8 cellular contexts compared by ENCODE assay signal in genomic region chr7:23594879-23595604, GRCh38. TPM values are rescaled to one million over a fixed set of nuclear protein-coding genes. Genes with fewer than 3 reads are reported as not detected.
DNase-seq lines count a peak whose midpoint lies in the region; ATAC-seq and TF ChIP-seq lines count a peak whose summit lies in the region.

No MANE protein-coding gene starts in this region.

- DNase-seq in A172 (ENCODE audit: low spot score): peak; percentile 19
- DNase-seq in activated CD8-positive, alpha-beta T cell treated with anti-CD3 and anti-CD28 coated beads for 36 hours: peak; percentile 73
- DNase-seq in stimulated activated CD8-positive, alpha-beta memory T cell treated with anti-CD3 and anti-CD28 coated beads, Interleukin-4, amount 100 ng/mL, for 24 hours (ENCODE audit: low read depth): peak; percentile 7
- DNase-seq in transverse colon: no peak
- DNase-seq in brain microvascular endothelial cell: no peak
- DNase-seq in effector memory CD4-positive, alpha-beta T cell: no peak

- TF ChIP-seq POLR2A in transverse colon (IDR thresholded peaks at IDR 0.05): no peak

- H3K27me3 ChIP-seq in transverse colon (no peaks in the 10 kb centered on the region), brain microvascular endothelial cell (replicated peaks) (no peaks in the 10 kb centered on the region)
- H3K27me3 ChIP-seq in effector memory CD4-positive, alpha-beta T cell (replicated peaks; ENCODE audit: control insufficient read depth, insufficient read depth, low read length, poor library complexity, severe bottlenecking): no peaks in the 10 kb centered on the region

- ATAC-seq in GM19043 (IDR thresholded peaks at IDR 0.05; ENCODE audit: low read depth, unreplicated experiment) (peak; percentile 47), HG03159 (IDR thresholded peaks at IDR 0.05; ENCODE audit: unreplicated experiment) (peak; percentile 62)
- peak; percentile 75 for ATAC-seq in activated CD8-positive, alpha-beta T cell treated with anti-CD3 and anti-CD28 coated beads for 36 hours

- H3K36me3 Mint-ChIP-seq in activated CD8-positive, alpha-beta T cell treated with anti-CD3 and anti-CD28 coated beads for 36 hours (ENCODE audit: low read depth): peaks cover 3% of the 10 kb centered on the region

- H3K27ac Mint-ChIP-seq in activated CD8-positive, alpha-beta T cell treated with anti-CD3 and anti-CD28 coated beads for 36 hours: peak overlapping the region; percentile 61

- in situ Hi-C loops in transverse colon (cut with MboI; ENCODE audit: low pct_ligation_motif_present in 1 of 4, low pct_unique_long_range_greater_than_20kb in 1 of 4, low sequenced_read_pairs in 3 of 4): loop anchor here in 2 of 4 donors (10.0 kb wide), 1 partner anchor 90 kb away; the partner anchor contains the start of gene FAM221A (in 2 of the 2)
- in situ Hi-C loops in brain microvascular endothelial cell (cut with HindIII; ENCODE audit: low pct_ligation_motif_present, low sequenced_read_pairs): no loop called here

- H3K9me3 ChIP-seq in transverse colon: no peaks in the 10 kb centered on the region
- H3K9me3 ChIP-seq in effector memory CD4-positive, alpha-beta T cell (ENCODE audit: control insufficient read depth, low read length): no peaks in the 10 kb centered on the region

- no peak overlapping the region for H3K4me3 Mint-ChIP-seq in activated CD8-positive, alpha-beta T cell treated with anti-CD3 and anti-CD28 coated beads for 36 hours

- no peak for TF ChIP-seq CTCF in activated CD8-positive, alpha-beta T cell treated with anti-CD3 and anti-CD28 coated beads for 36 hours (IDR thresholded peaks at IDR 0.05)
- no peak for TF ChIP-seq CTCF in transverse colon (IDR thresholded peaks at IDR 0.05)
- no peak for TF ChIP-seq CTCF in brain microvascular endothelial cell (IDR thresholded peaks at IDR 0.05; ENCODE audit: low read depth, low read length, missing control alignments)

- peaks cover 6% of the 10 kb centered on the region for H3K9me3 Mint-ChIP-seq in activated CD8-positive, alpha-beta T cell treated with anti-CD3 and anti-CD28 coated beads for 36 hours

- intact Hi-C loops in activated CD8-positive, alpha-beta T cell treated with anti-CD3 and anti-CD28 coated beads for 36 hours (cut with micrococcal nuclease): loop anchor here (5.0 kb wide), 1 partner anchor 63 kb away; the partner anchor contains the start of gene TRA2A
- intact Hi-C loops in transverse colon (cut with DNase I; ENCODE audit: low total_unique reads): loop anchor here (5.0 to 10.0 kb wide), 2 partner anchors 60 to 1818 kb away; partner anchors contain the start of gene TRA2A

- CTCF ChIA-PET in activated CD8-positive, alpha-beta T cell treated with anti-CD3 and anti-CD28 coated beads for 36 hours (lab: Charles Lee): interaction anchor here (1.0 to 1.3 kb wide), 2 partner anchors 30 to 48 kb away, joined by 3 to 4 read pairs; no protein-coding TSS in a partner anchor

- H3K27me3 Mint-ChIP-seq in activated CD8-positive, alpha-beta T cell treated with anti-CD3 and anti-CD28 coated beads for 36 hours: peaks cover 2% of the 10 kb centered on the region

- peaks cover 4 to 17% (median 13%) of the 10 kb centered on the region in 4 donors for H3K4me1 ChIP-seq in transverse colon
- H3K4me1 ChIP-seq in effector memory CD4-positive, alpha-beta T cell (ENCODE audit: control insufficient read depth, insufficient read depth, low read length, poor library complexity, severe bottlenecking): peaks cover 8% of the 10 kb centered on the region

- H3K27ac ChIP-seq in transverse colon: no peak overlapping the region
- no peak overlapping the region for H3K27ac ChIP-seq in brain microvascular endothelial cell
- H3K27ac ChIP-seq in effector memory CD4-positive, alpha-beta T cell (ENCODE audit: insufficient read depth, low read length, poor library complexity, severe bottlenecking): no peak overlapping the region

- H3K36me3 ChIP-seq in transverse colon: no peaks in the 10 kb centered on the region
- H3K36me3 ChIP-seq in brain microvascular endothelial cell (replicated peaks): no peaks in the 10 kb centered on the region
- H3K36me3 ChIP-seq in effector memory CD4-positive, alpha-beta T cell (ENCODE audit: control insufficient read depth, insufficient read depth, low read length): no peaks in the 10 kb centered on the region

- POLR2A ChIA-PET in activated CD8-positive, alpha-beta T cell treated with anti-CD3 and anti-CD28 coated beads for 36 hours (lab: Charles Lee): interaction anchor here (2.3 kb wide), 1 partner anchor 12 kb away, joined by 6 read pairs; no protein-coding TSS in a partner anchor

- peaks cover 52% of the 10 kb centered on the region for H3K4me1 Mint-ChIP-seq in activated CD8-positive, alpha-beta T cell treated with anti-CD3 and anti-CD28 coated beads for 36 hours (ENCODE audit: low read depth)

- H3K4me3 ChIP-seq in transverse colon: no peak overlapping the region
- no peak overlapping the region for H3K4me3 ChIP-seq in brain microvascular endothelial cell (ENCODE audit: low read depth, low read length)
- H3K4me3 ChIP-seq in effector memory CD4-positive, alpha-beta T cell (ENCODE audit: insufficient read depth, low read depth, low read length, poor library complexity, severe bottlenecking): no peak overlapping the region

- no peak for TF ChIP-seq EP300 in transverse colon (IDR thresholded peaks at IDR 0.05; ENCODE audit: low read depth)

RNA-seq across cellular contexts. Expression of gene CCDC126, which starts 2.1 kb away (rescaled TPM):
- 14.9 and 15.7 TPM in 2 replicates for total RNA-seq in A172 (2014; rRNA removed; shearing (Covaris generic))
- total RNA-seq in activated CD8-positive, alpha-beta T cell treated with anti-CD3 and anti-CD28 coated beads for 36 hours: 1 to 10 TPM; 5.5 to 6.5 TPM
- 10 to 100 TPM in 3 of 4 donors, not detected in 1; 14.5 to 22.8 (median 14.6) TPM for total RNA-seq in transverse colon

Comparison
In these comparisons a context has a peak if more than half of its experiments do, and no peak if none do; other contexts are left out.
1. DNase-seq: peak in A172 (single experiment), activated CD8-positive, alpha-beta T cell treated with anti-CD3 and anti-CD28 coated beads for 36 hours (single experiment) and stimulated activated CD8-positive, alpha-beta memory T cell treated with anti-CD3 and anti-CD28 coated beads, Interleukin-4, amount 100 ng/mL, for 24 hours (single experiment); none in transverse colon (single experiment), brain microvascular endothelial cell (single experiment) and effector memory CD4-positive, alpha-beta T cell (0 of 3).
2. Peak in every context shown above with its lines, with median percentiles within 50 percentile points of each other: ATAC-seq.